Comparison of ENCODE assay signal across 25 cellular contexts in the genomic region with DNA sequence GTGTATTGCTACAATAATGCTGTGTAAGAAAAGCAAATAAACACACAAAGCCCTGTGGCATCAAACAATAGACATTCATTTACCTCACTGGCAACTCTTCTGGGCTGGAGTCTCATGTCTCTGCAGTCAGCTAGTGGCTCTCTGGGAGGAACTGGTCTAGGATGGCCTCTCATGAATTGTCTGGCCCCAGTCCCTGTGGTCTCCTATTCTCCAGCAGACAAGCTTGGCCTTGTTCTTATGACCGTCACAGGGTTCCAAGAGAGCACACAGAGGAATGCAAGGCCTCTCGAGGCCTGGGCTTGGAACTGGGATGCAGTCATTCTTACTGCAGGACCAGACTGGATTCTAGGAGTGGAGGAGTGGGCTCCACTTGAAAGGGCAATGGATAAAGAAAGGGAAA.
"Had no signal": no experiment of that assay in that cellular context is flagged by ENCODE, and none has a peak within 500 bp of the region (broad histone marks: within the 10 kb centered on the region; RNA-seq: fewer than 3 reads in every experiment).

No MANE protein-coding gene starts in this region.

- H3K4me1 ChIP-seq: heart left ventricle, left ventricle myocardium inferior, parathyroid adenoma, suprapubic skin, tibial artery, upper lobe of right lung had no signal

- H3K4me3 ChIP-seq: heart left ventricle, left ventricle myocardium inferior, neural progenitor cell, skin epidermis, suprapubic skin, thoracic aorta, tibial artery, upper lobe of right lung had no signal

- ATAC-seq: heart left ventricle; natural killer cell; right cardiac atrium; sciatic nerve; stimulated activated effector memory CD8-positive, alpha-beta T cell treated with anti-CD3 and anti-CD28 coated beads, Interleukin-12 subunit alpha, Interleukin-12 subunit beta, amount 100 ng/mL, for 72 hours; upper lobe of right lung had no signal

- DNase-seq: heart left ventricle; islet precursor cell; left ventricle myocardium inferior; mesenchymal stem cell; naive B cell; natural killer cell; nephron progenitor cell; occipital lobe; right cardiac atrium; stimulated activated CD4-positive, alpha-beta T cell treated with anti-CD3 and anti-CD28 coated beads, Interleukin-12 subunit alpha, Interleukin-12 subunit beta, amount 100 ng/mL, for 4 hours; stimulated activated CD4-positive, alpha-beta T cell treated with anti-CD3 and anti-CD28 coated beads, Interleukin-15, amount 100 ng/mL, for 24 hours; stimulated activated CD4-positive, alpha-beta T cell treated with anti-CD3 and anti-CD28 coated beads, Interleukin-2, amount 100 ng/mL, for 24 hours; stimulated activated CD4-positive, alpha-beta T cell treated with anti-CD3 and anti-CD28 coated beads, Interleukin-4, amount 100 ng/mL, for 24 hours; stimulated activated naive CD4-positive, alpha-beta T cell; tibial artery; trophoblast cell; upper lobe of right lung had no signal

- H3K36me3 ChIP-seq: heart left ventricle, left ventricle myocardium inferior, neural progenitor cell, neutrophil, suprapubic skin, thoracic aorta, tibial artery, upper lobe of right lung had no signal

- H3K27me3 ChIP-seq: neural progenitor cell, neutrophil, suprapubic skin, tibial artery, upper lobe of right lung had no signal

- H3K27ac ChIP-seq: heart left ventricle, left ventricle myocardium inferior, neural progenitor cell, neutrophil, parathyroid adenoma, skin epidermis, suprapubic skin, thoracic aorta, tibial artery, upper lobe of right lung had no signal

- H3K9me3 ChIP-seq: neutrophil, suprapubic skin, thoracic aorta, tibial artery, upper lobe of right lung had no signal
